6 cellular contexts compared by ENCODE assay signal in the genomic region with DNA sequence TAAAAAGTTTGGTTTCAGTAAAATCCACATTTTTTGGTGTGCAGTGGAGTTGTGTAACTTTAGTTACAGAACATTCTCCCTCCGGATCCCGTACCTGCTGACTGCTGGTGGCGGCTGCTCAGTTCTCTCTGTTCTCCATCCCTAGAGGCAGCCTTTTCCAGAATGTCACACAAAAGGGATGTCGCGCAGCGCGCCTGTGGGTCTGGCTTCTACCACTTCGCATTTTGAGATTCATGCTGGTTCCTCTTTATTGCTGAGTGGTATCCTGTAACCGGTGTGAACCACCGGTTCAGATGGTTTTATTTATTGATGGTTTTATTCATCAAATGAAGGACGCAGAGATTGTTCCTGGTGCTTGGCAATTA. TPM values are rescaled to one million over a fixed set of nuclear protein-coding genes. Genes with fewer than 3 reads are reported as not detected.
DNase-seq lines count a peak whose midpoint lies in the region; ATAC-seq, FAIRE-seq and TF ChIP-seq lines count a peak whose summit lies in the region.

No MANE protein-coding gene starts in this region.

- no peak for ATAC-seq in HG02973 (IDR thresholded peaks at IDR 0.05; ENCODE audit: unreplicated experiment)

- DNase-seq in M059J (ENCODE audit: low read depth) (peak; percentile 21), ascending aorta (ENCODE audit: low spot score in 2 of 2) (no peak), progenitor cell of endocrine pancreas (ENCODE audit: low spot score, unreplicated experiment) (no peak), GM19239 (ENCODE audit: insufficient read length, low spot score) (no peak), D341Med (ENCODE audit: low spot score) (no peak)

- H3K4me3 ChIP-seq in ascending aorta: peak overlapping the region; percentile 46 to 87

- no peaks in the 10 kb centered on the region for H3K9me3 ChIP-seq in ascending aorta

- peaks cover 0 to 17% of the 10 kb centered on the region in 2 donors for H3K4me1 ChIP-seq in ascending aorta

- no peaks in the 10 kb centered on the region for H3K27me3 ChIP-seq in ascending aorta

- H3K27ac ChIP-seq in ascending aorta: peak overlapping the region in 1 of 2 donors; percentile 46

- peak overlapping the region; percentile 76 for H3K27ac Mint-ChIP-seq in progenitor cell of endocrine pancreas

- intact Hi-C loops in ascending aorta (cut with DNase I): loop anchor here (1.0 kb wide), 1 partner anchor 16 kb away; the partner anchor contains the start of genes NDUFAF8 and TEPSIN

- TF ChIP-seq CTCF in ascending aorta (IDR thresholded peaks at IDR 0.05): no peak
- no peak for TF ChIP-seq CTCF in progenitor cell of endocrine pancreas (IDR thresholded peaks at IDR 0.05; ENCODE audit: unreplicated experiment)

- H3K27me3 Mint-ChIP-seq in progenitor cell of endocrine pancreas: no peaks in the 10 kb centered on the region

- peaks cover 7% of the 10 kb centered on the region for H3K4me1 Mint-ChIP-seq in progenitor cell of endocrine pancreas (ENCODE audit: low read depth)

- no peak for FAIRE-seq in GM19239 (lab: Jason Lieb, UNC)

- H3K9me3 Mint-ChIP-seq in progenitor cell of endocrine pancreas (ENCODE audit: low read depth): no peaks in the 10 kb centered on the region

- H3K36me3 Mint-ChIP-seq in progenitor cell of endocrine pancreas (ENCODE audit: insufficient read depth): peaks cover 3% of the 10 kb centered on the region

- H3K36me3 ChIP-seq in ascending aorta: peaks cover 0 to under 1% of the 10 kb centered on the region in 2 donors

- H3K4me3 Mint-ChIP-seq in progenitor cell of endocrine pancreas (ENCODE audit: low read depth): peak overlapping the region; percentile 68

RNA-seq across cellular contexts. Expression of gene CEP131, which starts 1.0 kb away (rescaled TPM):
- total RNA-seq in M059J (2014; rRNA removed; shearing (Covaris generic)): 7.8 and 18.2 TPM in 2 replicates
- total RNA-seq in ascending aorta (6.7 TPM), progenitor cell of endocrine pancreas (33.2 and 35.0 TPM in 2 replicates)

RNA-seq across cellular contexts. Expression of gene TEPSIN, which starts 15.1 kb away (rescaled TPM):
- 11.1 and 12.9 TPM in 2 replicates for total RNA-seq in M059J (2014; rRNA removed; shearing (Covaris generic))
- 117 TPM for total RNA-seq in ascending aorta
- 57.4 and 63.2 TPM in 2 replicates for total RNA-seq in progenitor cell of endocrine pancreas

RNA-seq across cellular contexts. Expression of gene NDUFAF8, which starts 15.4 kb away (rescaled TPM):
- total RNA-seq in M059J (2014; rRNA removed; shearing (Covaris generic)): 20.1 and 20.6 TPM in 2 replicates
- total RNA-seq in ascending aorta (6.5 TPM), progenitor cell of endocrine pancreas (39.7 and 43.6 TPM in 2 replicates)

RNA-seq across cellular contexts. Expression of gene AATK, which starts 57.7 kb away (rescaled TPM):
- total RNA-seq in M059J (2014; rRNA removed; shearing (Covaris generic)): 0.10 TPM in 1 of 2 replicates, not detected in the other
- 20.6 TPM for total RNA-seq in ascending aorta
- 12.2 and 12.9 TPM in 2 replicates for total RNA-seq in progenitor cell of endocrine pancreas

RNA-seq across cellular contexts. Expression of gene PVALEF, which starts 58.4 kb away (rescaled TPM):
- total RNA-seq in M059J (2014; rRNA removed; shearing (Covaris generic)): not detected in 2 replicates
- total RNA-seq in ascending aorta (not detected), progenitor cell of endocrine pancreas (0.31 TPM in 1 of 2 replicates, not detected in the other)
